ENCODE assay signal across 1 cellular context in the genomic region with DNA sequence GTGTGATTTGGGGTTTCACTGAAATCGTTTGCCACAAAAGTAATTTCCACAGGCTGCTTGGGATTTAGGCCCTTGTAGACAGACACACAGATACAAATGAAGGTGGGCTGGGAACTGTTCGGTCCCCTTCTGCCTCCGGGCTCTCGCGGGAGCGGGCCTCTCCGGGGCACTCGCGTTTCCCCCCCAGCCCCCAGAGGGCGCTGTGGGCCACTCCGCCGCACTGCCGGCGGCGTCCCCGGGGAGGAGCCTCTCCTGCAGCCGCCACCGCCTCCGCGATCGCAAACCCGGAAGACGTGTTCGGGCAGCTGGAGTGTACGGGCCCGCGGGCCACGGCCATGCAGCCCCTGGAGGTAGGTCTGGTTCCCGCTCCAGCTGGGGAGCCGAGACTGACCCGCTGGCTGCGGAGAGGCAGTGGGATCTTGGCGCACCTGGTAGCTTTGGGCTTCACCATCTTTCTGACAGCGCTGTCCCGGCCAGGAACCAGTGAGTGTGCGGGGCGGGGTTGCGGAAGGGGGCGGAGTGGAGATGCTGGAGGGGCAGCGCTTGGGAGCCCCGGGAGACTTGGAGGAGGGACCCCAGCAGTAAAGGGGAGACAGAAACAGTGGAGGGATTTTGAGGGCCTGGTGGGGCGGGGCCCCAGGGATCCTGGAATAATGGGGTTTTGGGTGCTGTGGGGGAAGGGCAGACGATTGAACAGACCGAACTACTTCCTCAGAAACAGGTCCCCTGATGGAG.
TF ChIP-seq lines count a peak whose summit lies in the region.

A gene with protein sequence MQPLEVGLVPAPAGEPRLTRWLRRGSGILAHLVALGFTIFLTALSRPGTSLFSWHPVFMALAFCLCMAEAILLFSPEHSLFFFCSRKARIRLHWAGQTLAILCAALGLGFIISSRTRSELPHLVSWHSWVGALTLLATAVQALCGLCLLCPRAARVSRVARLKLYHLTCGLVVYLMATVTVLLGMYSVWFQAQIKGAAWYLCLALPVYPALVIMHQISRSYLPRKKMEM (plus strand): TSS at position 290 of the 735 bp plus-strand sequence. CDS start 46 bp downstream, at position 336.

TF ChIP-seq in GM12878, 131 proteins besides CTCF, POLR2A, EP300 and RAD21 (continued from another document and continues in another):
- TF ChIP-seq NR2C2 (IDR thresholded peaks at IDR 0.05; ENCODE audit: borderline replicate concordance, control insufficient read depth, insufficient read length, low read depth) (no peak), NFIC (IDR thresholded peaks at IDR 0.05; ENCODE audit: low read depth, low read length) (no peak), IKZF1 (conservative IDR thresholded peaks at IDR 0.05) (peak; percentile 79), E2F8 (IDR thresholded peaks at IDR 0.05; ENCODE audit: low read depth, partially characterized antibody) (no peak), ZNF687 (IDR thresholded peaks at IDR 0.05) (no peak), NR2C1 (IDR thresholded peaks at IDR 0.05) (no peak), ZSCAN29 (IDR thresholded peaks at IDR 0.05) (no peak), NFYA (IDR thresholded peaks at IDR 0.05; ENCODE audit: borderline replicate concordance, low read depth, low read length) (no peak), ZNF217 (IDR thresholded peaks at IDR 0.05) (no peak), NRF1 (conservative IDR thresholded peaks at IDR 0.05; ENCODE audit: low read depth, low read length) (no peak), SUZ12 (IDR thresholded peaks at IDR 0.05; ENCODE audit: unreplicated experiment) (no peak), SP1 (IDR thresholded peaks at IDR 0.05; ENCODE audit: low read depth, low read length) (no peak), ZNF24 (IDR thresholded peaks at IDR 0.05) (0 out of 2 replicates have a peak, but pooled peaks have one; percentile 36), STAT1 (conservative IDR thresholded peaks at IDR 0.05) (0 out of 2 replicates have a peak, but pooled peaks have one; percentile 83), ESRRA (IDR thresholded peaks at IDR 0.05; ENCODE audit: low read length) (no peak), RAD51 (IDR thresholded peaks at IDR 0.05) (no peak), ASH2L (IDR thresholded peaks at IDR 0.05; ENCODE audit: borderline replicate concordance, low read depth) (no peak), TCF12 (IDR thresholded peaks at IDR 0.05; ENCODE audit: low read depth, low read length) (peak; percentile 72), CREM (IDR thresholded peaks at IDR 0.05; ENCODE audit: low read depth) (peak; percentile 32; the same call in 1 of the 2 replicates), HDGF (IDR thresholded peaks at IDR 0.05) (0 out of 2 replicates have a peak, but pooled peaks have one; percentile 45), TBL1XR1 (IDR thresholded peaks at IDR 0.05; ENCODE audit: low read depth, low read length) (no peak), CHD2 (IDR thresholded peaks at IDR 0.05; ENCODE audit: borderline replicate concordance, low read depth, low read length) (peak; percentile 98), NBN (IDR thresholded peaks at IDR 0.05) (peak; percentile 93; the same call in 1 of the 2 replicates), MTA2 (IDR thresholded peaks at IDR 0.05; ENCODE audit: low read depth) (no peak), PML (IDR thresholded peaks at IDR 0.05; ENCODE audit: low read length) (peak; percentile 76), MEF2A (IDR thresholded peaks at IDR 0.05; ENCODE audit: insufficient read depth, low read depth, low read length) (0 out of 2 replicates have a peak, but pooled peaks have one; percentile 36), ZNF274 (IDR thresholded peaks at IDR 0.05; ENCODE audit: insufficient read depth, insufficient read length) (no peak), POU2F2 (IDR thresholded peaks at IDR 0.05; ENCODE audit: borderline replicate concordance, low read depth, low read length) (0 out of 3 replicates have a peak, but pooled peaks have one; percentile 39), SIN3A (IDR thresholded peaks at IDR 0.05; ENCODE audit: low read depth, low read length) (peak; percentile 68; the same call in 1 of the 2 replicates), ATF3 (IDR thresholded peaks at IDR 0.05; ENCODE audit: borderline replicate concordance, extremely low read depth, low read depth, low read length) (no peak)
- TF ChIP-seq, protein P1, sequence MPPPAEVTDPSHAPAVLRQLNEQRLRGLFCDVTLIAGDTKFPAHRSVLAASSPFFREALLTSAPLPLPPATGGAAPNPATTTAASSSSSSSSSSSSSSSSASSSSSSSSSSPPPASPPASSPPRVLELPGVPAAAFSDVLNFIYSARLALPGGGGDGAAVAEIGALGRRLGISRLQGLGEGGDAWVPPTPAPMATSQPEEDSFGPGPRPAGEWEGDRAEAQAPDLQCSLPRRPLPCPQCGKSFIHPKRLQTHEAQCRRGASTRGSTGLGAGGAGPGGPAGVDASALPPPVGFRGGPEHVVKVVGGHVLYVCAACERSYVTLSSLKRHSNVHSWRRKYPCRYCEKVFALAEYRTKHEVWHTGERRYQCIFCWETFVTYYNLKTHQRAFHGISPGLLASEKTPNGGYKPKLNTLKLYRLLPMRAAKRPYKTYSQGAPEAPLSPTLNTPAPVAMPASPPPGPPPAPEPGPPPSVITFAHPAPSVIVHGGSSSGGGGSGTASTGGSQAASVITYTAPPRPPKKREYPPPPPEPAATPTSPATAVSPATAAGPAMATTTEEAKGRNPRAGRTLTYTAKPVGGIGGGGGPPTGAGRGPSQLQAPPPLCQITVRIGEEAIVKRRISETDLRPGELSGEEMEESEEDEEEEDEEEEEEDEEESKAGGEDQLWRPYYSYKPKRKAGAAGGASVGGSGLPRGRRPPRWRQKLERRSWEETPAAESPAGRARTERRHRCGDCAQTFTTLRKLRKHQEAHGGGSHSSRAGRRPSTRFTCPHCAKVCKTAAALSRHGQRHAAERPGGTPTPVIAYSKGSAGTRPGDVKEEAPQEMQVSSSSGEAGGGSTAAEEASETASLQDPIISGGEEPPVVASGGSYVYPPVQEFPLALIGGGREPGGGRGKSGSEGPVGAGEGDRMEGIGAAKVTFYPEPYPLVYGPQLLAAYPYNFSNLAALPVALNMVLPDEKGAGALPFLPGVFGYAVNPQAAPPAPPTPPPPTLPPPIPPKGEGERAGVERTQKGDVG (CRISPR knock-in tag; IDR thresholded peaks at IDR 0.05): no peak
- TF ChIP-seq, protein P2, sequence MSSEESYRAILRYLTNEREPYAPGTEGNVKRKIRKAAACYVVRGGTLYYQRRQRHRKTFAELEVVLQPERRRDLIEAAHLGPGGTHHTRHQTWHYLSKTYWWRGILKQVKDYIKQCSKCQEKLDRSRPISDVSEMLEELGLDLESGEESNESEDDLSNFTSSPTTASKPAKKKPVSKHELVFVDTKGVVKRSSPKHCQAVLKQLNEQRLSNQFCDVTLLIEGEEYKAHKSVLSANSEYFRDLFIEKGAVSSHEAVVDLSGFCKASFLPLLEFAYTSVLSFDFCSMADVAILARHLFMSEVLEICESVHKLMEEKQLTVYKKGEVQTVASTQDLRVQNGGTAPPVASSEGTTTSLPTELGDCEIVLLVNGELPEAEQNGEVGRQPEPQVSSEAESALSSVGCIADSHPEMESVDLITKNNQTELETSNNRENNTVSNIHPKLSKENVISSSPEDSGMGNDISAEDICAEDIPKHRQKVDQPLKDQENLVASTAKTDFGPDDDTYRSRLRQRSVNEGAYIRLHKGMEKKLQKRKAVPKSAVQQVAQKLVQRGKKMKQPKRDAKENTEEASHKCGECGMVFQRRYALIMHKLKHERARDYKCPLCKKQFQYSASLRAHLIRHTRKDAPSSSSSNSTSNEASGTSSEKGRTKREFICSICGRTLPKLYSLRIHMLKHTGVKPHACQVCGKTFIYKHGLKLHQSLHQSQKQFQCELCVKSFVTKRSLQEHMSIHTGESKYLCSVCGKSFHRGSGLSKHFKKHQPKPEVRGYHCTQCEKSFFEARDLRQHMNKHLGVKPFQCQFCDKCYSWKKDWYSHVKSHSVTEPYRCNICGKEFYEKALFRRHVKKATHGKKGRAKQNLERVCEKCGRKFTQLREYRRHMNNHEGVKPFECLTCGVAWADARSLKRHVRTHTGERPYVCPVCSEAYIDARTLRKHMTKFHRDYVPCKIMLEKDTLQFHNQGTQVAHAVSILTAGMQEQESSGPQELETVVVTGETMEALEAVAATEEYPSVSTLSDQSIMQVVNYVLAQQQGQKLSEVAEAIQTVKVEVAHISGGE (CRISPR knock-in tag; IDR thresholded peaks at IDR 0.05): no peak
- TF ChIP-seq, protein P3, sequence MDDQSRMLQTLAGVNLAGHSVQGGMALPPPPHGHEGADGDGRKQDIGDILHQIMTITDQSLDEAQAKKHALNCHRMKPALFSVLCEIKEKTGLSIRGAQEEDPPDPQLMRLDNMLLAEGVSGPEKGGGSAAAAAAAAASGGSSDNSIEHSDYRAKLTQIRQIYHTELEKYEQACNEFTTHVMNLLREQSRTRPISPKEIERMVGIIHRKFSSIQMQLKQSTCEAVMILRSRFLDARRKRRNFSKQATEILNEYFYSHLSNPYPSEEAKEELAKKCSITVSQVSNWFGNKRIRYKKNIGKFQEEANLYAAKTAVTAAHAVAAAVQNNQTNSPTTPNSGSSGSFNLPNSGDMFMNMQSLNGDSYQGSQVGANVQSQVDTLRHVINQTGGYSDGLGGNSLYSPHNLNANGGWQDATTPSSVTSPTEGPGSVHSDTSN (IDR thresholded peaks at IDR 0.05; ENCODE audit: insufficient replicate concordance, low read depth, low read length): no peak
- TF ChIP-seq, protein P4, sequence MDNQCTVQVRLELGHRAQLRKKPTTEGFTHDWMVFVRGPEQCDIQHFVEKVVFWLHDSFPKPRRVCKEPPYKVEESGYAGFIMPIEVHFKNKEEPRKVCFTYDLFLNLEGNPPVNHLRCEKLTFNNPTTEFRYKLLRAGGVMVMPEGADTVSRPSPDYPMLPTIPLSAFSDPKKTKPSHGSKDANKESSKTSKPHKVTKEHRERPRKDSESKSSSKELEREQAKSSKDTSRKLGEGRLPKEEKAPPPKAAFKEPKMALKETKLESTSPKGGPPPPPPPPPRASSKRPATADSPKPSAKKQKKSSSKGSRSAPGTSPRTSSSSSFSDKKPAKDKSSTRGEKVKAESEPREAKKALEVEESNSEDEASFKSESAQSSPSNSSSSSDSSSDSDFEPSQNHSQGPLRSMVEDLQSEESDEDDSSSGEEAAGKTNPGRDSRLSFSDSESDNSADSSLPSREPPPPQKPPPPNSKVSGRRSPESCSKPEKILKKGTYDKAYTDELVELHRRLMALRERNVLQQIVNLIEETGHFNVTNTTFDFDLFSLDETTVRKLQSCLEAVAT (IDR thresholded peaks at IDR 0.05): no peak
- TF ChIP-seq, protein P5, sequence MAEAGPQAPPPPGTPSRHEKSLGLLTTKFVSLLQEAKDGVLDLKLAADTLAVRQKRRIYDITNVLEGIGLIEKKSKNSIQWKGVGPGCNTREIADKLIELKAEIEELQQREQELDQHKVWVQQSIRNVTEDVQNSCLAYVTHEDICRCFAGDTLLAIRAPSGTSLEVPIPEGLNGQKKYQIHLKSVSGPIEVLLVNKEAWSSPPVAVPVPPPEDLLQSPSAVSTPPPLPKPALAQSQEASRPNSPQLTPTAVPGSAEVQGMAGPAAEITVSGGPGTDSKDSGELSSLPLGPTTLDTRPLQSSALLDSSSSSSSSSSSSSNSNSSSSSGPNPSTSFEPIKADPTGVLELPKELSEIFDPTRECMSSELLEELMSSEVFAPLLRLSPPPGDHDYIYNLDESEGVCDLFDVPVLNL (IDR thresholded peaks at IDR 0.05; ENCODE audit: low read depth, low read length): no peak; the same call in 1 of the 2 replicates
